Comparison of ENCODE assay signal across 20 cellular contexts in the genomic region with DNA sequence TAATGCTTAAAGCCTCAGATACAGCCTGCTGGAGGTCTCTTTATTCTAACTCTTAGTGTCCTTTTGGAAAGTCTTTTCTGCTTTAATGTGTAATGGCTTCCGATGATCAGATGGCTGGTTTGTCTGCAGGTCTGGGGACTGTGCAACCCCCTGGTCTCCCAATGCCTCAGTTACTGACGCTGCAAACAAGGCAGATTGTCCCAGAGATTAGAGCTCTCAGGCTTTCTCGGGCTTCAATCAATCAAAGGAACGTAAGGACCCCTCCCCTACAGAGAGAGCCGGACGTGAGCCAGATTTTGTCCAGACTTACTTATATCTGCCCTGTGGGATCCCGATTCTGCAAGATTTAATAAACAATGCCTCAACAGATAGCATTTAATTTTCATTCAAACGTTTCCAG.
"Had no signal": no experiment of that assay in that cellular context is flagged by ENCODE, and none has a peak within 500 bp of the region (broad histone marks: within the 10 kb centered on the region; RNA-seq: fewer than 3 reads in every experiment).

No MANE protein-coding gene starts in this region.

- H3K9me3 ChIP-seq: psoas muscle, right atrium auricular region, tibial nerve had no signal

- H3K4me1 ChIP-seq: foreskin keratinocyte, psoas muscle had no signal

- ATAC-seq: activated CD4-positive, alpha-beta T cell treated with anti-CD3 and anti-CD28 coated beads for 36 hours; activated T-cell treated with anti-CD3 and anti-CD28 coated beads, Interleukin-2, amount 50 U/mL, for 4 hours; foreskin keratinocyte; left ventricle myocardium superior; psoas muscle; stimulated activated naive CD8-positive, alpha-beta T cell treated with anti-CD3 and anti-CD28 coated beads, Interleukin-15, amount 100 ng/mL, for 72 hours had no signal

- H3K4me3 Mint-ChIP-seq: activated B cell treated with CpG ODN at 0.5 μM for 24 hours; activated CD4-positive, alpha-beta T cell treated with anti-CD3 and anti-CD28 coated beads for 36 hours; activated naive CD8-positive, alpha-beta T cell treated with anti-CD3 and anti-CD28 coated beads for 36 hours; activated T-cell treated with anti-CD3 and anti-CD28 coated beads, Interleukin-2, amount 50 U/mL, for 4 hours; stimulated activated naive CD8-positive, alpha-beta T cell treated with anti-CD3 and anti-CD28 coated beads, Interleukin-15, amount 100 ng/mL, for 72 hours had no signal

- FAIRE-seq: endometrium had no signal

- H3K4me2 ChIP-seq: hepatocyte had no signal

- H3K27ac Mint-ChIP-seq: activated B cell treated with CpG ODN at 0.5 μM for 24 hours; activated CD4-positive, alpha-beta T cell treated with anti-CD3 and anti-CD28 coated beads for 36 hours; activated naive CD8-positive, alpha-beta T cell treated with anti-CD3 and anti-CD28 coated beads for 36 hours; activated T-helper 2 cell treated with anti-CD3 and anti-CD28 coated beads, Interferon-gamma antibody, Interleukin-2, Interleukin-4, amounts not matched to agents 10 μg/mL and 5 μg/mL and 100 μg/mL, durations not matched to agents 14 hours and 24 hours and 36 hours; stimulated activated naive CD8-positive, alpha-beta T cell treated with anti-CD3 and anti-CD28 coated beads, Interleukin-15, amount 100 ng/mL, for 72 hours had no signal

- H2AFZ ChIP-seq: hepatocyte had no signal

- H3K4me3 ChIP-seq: hepatocyte, psoas muscle, right atrium auricular region, tibial nerve had no signal

- DNase-seq: activated B cell treated with CpG ODN at 0.5 μM for 24 hours; activated CD4-positive, alpha-beta T cell treated with anti-CD3 and anti-CD28 coated beads for 36 hours; activated CD4-positive, alpha-beta T cell treated with anti-CD3 and anti-CD28 coated beads, Interleukin-2, amount 50 U/mL, for 4 hours; activated CD8-positive, alpha-beta memory T cell treated with anti-CD3 and anti-CD28 coated beads, Interleukin-2, amount 50 U/mL, for 48 hours; activated naive CD4-positive, alpha-beta T cell treated with Interleukin-2 at 50 U/mL for 16 hours; activated naive CD8-positive, alpha-beta T cell treated with anti-CD3 and anti-CD28 coated beads for 36 hours; activated T-cell treated with anti-CD3 and anti-CD28 coated beads, Interleukin-2, amount 50 U/mL, for 4 hours; cerebellar nuclear complex; cortex of kidney; foreskin keratinocyte; left ventricle myocardium superior; psoas muscle; stimulated activated CD4-positive, alpha-beta T cell treated with anti-CD3 and anti-CD28 coated beads, Interleukin-12 subunit alpha, Interleukin-12 subunit beta, amount 100 ng/mL, for 4 hours; stimulated activated naive CD8-positive, alpha-beta T cell treated with anti-CD3 and anti-CD28 coated beads, Interleukin-15, amount 100 ng/mL, for 72 hours; T-helper 9 cell had no signal

- H3K79me2 ChIP-seq: hepatocyte had no signal

- H3K27me3 Mint-ChIP-seq: activated B cell treated with CpG ODN at 0.5 μM for 24 hours; activated CD4-positive, alpha-beta T cell treated with anti-CD3 and anti-CD28 coated beads for 36 hours; activated naive CD8-positive, alpha-beta T cell treated with anti-CD3 and anti-CD28 coated beads for 36 hours had no signal

- H3K27me3 ChIP-seq: foreskin keratinocyte, hepatocyte, right atrium auricular region, tibial nerve had no signal

- H3K9me3 Mint-ChIP-seq: activated B cell treated with CpG ODN at 0.5 μM for 24 hours; activated naive CD8-positive, alpha-beta T cell treated with anti-CD3 and anti-CD28 coated beads for 36 hours; activated T-cell treated with anti-CD3 and anti-CD28 coated beads, Interleukin-2, amount 50 U/mL, for 4 hours; activated T-helper 2 cell treated with anti-CD3 and anti-CD28 coated beads, Interferon-gamma antibody, Interleukin-2, Interleukin-4, amounts not matched to agents 10 μg/mL and 5 μg/mL and 100 μg/mL, durations not matched to agents 14 hours and 24 hours and 36 hours; stimulated activated naive CD8-positive, alpha-beta T cell treated with anti-CD3 and anti-CD28 coated beads, Interleukin-15, amount 100 ng/mL, for 72 hours had no signal

- H3K4me1 Mint-ChIP-seq: activated B cell treated with CpG ODN at 0.5 μM for 24 hours; activated CD4-positive, alpha-beta T cell treated with anti-CD3 and anti-CD28 coated beads for 36 hours; activated naive CD8-positive, alpha-beta T cell treated with anti-CD3 and anti-CD28 coated beads for 36 hours; stimulated activated naive CD8-positive, alpha-beta T cell treated with anti-CD3 and anti-CD28 coated beads, Interleukin-15, amount 100 ng/mL, for 72 hours had no signal

- H3K36me3 Mint-ChIP-seq: activated naive CD8-positive, alpha-beta T cell treated with anti-CD3 and anti-CD28 coated beads for 36 hours had no signal

- H3K27ac ChIP-seq: foreskin keratinocyte, psoas muscle, right atrium auricular region, tibial nerve had no signal
